ENCODE assay signal across 1 cellular context in genomic region chr20:5482791-5483190, GRCh38.
TF ChIP-seq lines count a peak whose summit lies in the region.

No MANE protein-coding gene starts in this region.

TF ChIP-seq in IMR-90, 13 proteins besides CTCF, POLR2A, EP300 and RAD21 (continued from another document):
- TF ChIP-seq FOS (IDR thresholded peaks at IDR 0.05; ENCODE audit: low read depth, low read length) = no peak
